Comparison of ENCODE assay signal across 8 cellular contexts in the genomic region with DNA sequence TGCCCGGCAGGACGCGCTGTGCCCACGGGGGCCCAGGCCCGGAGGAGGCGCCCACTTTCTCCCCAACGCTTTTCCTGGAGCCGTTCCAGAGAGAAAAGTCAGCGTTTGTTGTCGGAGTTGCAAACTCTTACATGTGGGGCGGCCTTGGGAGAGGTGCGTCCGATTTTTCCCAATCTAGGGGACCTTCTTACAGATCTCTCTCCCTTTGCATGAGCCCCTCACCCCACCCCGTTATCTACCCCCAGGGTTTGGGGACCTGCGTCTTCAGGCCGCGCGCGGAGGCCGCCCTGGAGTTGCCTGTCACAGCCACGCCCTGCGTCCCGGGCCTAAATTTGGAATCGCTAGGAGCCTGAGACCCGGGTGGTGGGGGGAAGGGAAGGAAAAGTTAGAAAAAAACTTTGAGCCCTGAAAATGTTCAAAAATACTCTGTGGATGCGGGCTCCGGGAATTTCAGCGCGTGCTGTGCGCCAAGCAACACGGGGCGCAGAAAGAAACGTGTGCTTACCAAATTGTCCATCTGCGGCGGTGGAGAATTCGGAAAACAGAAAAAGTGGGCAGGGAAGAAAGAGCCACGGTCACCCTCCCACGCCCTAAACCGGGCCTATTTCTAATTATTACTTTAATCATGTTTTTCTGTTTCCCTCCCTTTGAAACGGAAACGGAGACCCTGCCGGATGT. TPM values are rescaled to one million over a fixed set of nuclear protein-coding genes. Genes with fewer than 3 reads are reported as not detected.
DNase-seq lines count a peak whose midpoint lies in the region; ATAC-seq and TF ChIP-seq lines count a peak whose summit lies in the region.

No MANE protein-coding gene starts in this region.

- POLR2A ChIA-PET in A673 (lab: Charles Lee; ENCODE audit: low non-redundant PET) = no interaction called here
- POLR2A ChIA-PET in Panc1 (lab: Charles Lee) = no interaction called here

- BruUV-seq in A673 (replicated peaks; lab: Mats Ljungman, UMichigan) = TSS peak; percentile 60
- BruUV-seq in Panc1 (replicated peaks; lab: Mats Ljungman, UMichigan) = TSS peak; percentile 85

- ATAC-seq in GM21515 (IDR thresholded peaks at IDR 0.05; ENCODE audit: unreplicated experiment) (peak; percentile 7), Panc1 (peak; percentile 53; the same call in 1 of the 2 replicates), aorta (ENCODE audit: low FRiP score) (peak; percentile 63)

- DNase-seq in A673 (ENCODE audit: low spot score) (peak; percentile 74), Panc1 (ENCODE audit: low read depth, low spot score) (no peak), dorsolateral prefrontal cortex (no peak), aorta (peak; percentile 84 to 88), KG1 (lab: John Stamatoyannopoulos, UW) (no peak), retina (no peak)

- H3K36me3 ChIP-seq in A673 (ENCODE audit: insufficient read depth, low read length, poor library complexity, severe bottlenecking) (peaks cover 35% of the 10 kb centered on the region), Panc1 (ENCODE audit: control insufficient read depth, insufficient read depth, low read length) (no peaks in the 10 kb centered on the region), aorta (ENCODE audit: control insufficient read depth in 1 of 2, insufficient read depth in 2 of 2, low read length in 1 of 2) (no peaks in the 10 kb centered on the region)

- H3K27ac ChIP-seq in A673 (ENCODE audit: low read depth, low read length, poor library complexity, severe bottlenecking) (peak overlapping the region; percentile 97), Panc1 (ENCODE audit: low read length) (peak overlapping the region; percentile 57), dorsolateral prefrontal cortex (peak overlapping the region in 15 of 59 donors; percentile 5 to 72 (median 52)), aorta (ENCODE audit: low read depth in 1 of 2, low read length in 2 of 2) (peak overlapping the region in 1 of 2 donors; percentile 4)

- CTCF ChIA-PET in A673 (lab: Charles Lee) (no interaction called here), Panc1 (lab: Charles Lee) (no interaction called here)

- H3K9me3 ChIP-seq in A673 (ENCODE audit: low read depth, low read length, poor library complexity, severe bottlenecking) (no peaks in the 10 kb centered on the region), Panc1 (ENCODE audit: control insufficient read depth, insufficient read depth, low read depth, low read length) (no peaks in the 10 kb centered on the region), mononuclear cell (ENCODE audit: low read depth, low read length) (no peaks in the 10 kb centered on the region), aorta (ENCODE audit: control insufficient read depth, low read length) (no peaks in the 10 kb centered on the region)

- H3K4me3 ChIP-seq in A673 (ENCODE audit: low read depth, low read length, poor library complexity, severe bottlenecking) (peak overlapping the region; percentile 100), Panc1 (ENCODE audit: low read depth in 2 of 2, low read length in 2 of 2) (peak overlapping the region; percentile 56 to 67), dorsolateral prefrontal cortex (peak overlapping the region; percentile 20 to 80 (median 62)), mononuclear cell (ENCODE audit: low read length) (peak overlapping the region; percentile 85), aorta (ENCODE audit: low read length in 2 of 2) (peak overlapping the region; percentile 75 to 90)

- in situ Hi-C loops in Panc1 (cut with HindIII; ENCODE audit: low pct_unique_long_range_greater_than_20kb, low sequenced_read_pairs) = no loop called here

- intact Hi-C loops in A673 (cut with micrococcal nuclease; ENCODE audit: unreplicated experiment) (loop anchor here (2.0 to 5.0 kb wide), 2 partner anchors 15 to 39 kb away; no protein-coding TSS in a partner anchor), Panc1 (cut with micrococcal nuclease; ENCODE audit: unreplicated experiment) (no loop called here), dorsolateral prefrontal cortex (cut with DNase I) (no loop called here), aorta (cut with DNase I) (loop anchor here (5.0 to 10.0 kb wide), 2 partner anchors 77 to 1299 kb away; a partner anchor contains a TSS)

- no peak for TF ChIP-seq CTCF in A673 (conservative IDR thresholded peaks at IDR 0.05; ENCODE audit: low read depth, low read length)
- TF ChIP-seq CTCF in Panc1 (IDR thresholded peaks at IDR 0.05) = no peak
- TF ChIP-seq CTCF in dorsolateral prefrontal cortex (IDR thresholded peaks at IDR 0.05 in 54 of 56, conservative IDR thresholded peaks at IDR 0.05 in 2 of 56; ENCODE audit: low read depth in 1 of 56, partially characterized antibody in 56 of 56) = no peak

- 0% methylated on average over 40 to 42 of the region's 42 CpGs for WGBS in aorta, 2 donors

- H3K4me1 ChIP-seq in A673 (ENCODE audit: insufficient read depth, low read length, poor library complexity, severe bottlenecking) (peaks cover 34% of the 10 kb centered on the region), Panc1 (ENCODE audit: control insufficient read depth, insufficient read depth, low read length) (no peaks in the 10 kb centered on the region), mononuclear cell (ENCODE audit: insufficient read depth, low read length) (peaks cover 49% of the 10 kb centered on the region), aorta (ENCODE audit: control insufficient read depth in 1 of 2, insufficient read depth in 2 of 2, low read length in 2 of 2) (peaks cover 2 to 5% of the 10 kb centered on the region in 2 donors)

- no peaks in the 10 kb centered on the region for H3K27me3 ChIP-seq in A673 (replicated peaks; ENCODE audit: insufficient read depth, low read depth, low read length, poor library complexity)
- H3K27me3 ChIP-seq in Panc1 (ENCODE audit: control insufficient read depth, insufficient read depth, low read length) = no peaks in the 10 kb centered on the region
- H3K27me3 ChIP-seq in dorsolateral prefrontal cortex = peaks cover 0 to 73% (median 30%) of the 10 kb centered on the region in 45 donors
- no peaks in the 10 kb centered on the region for H3K27me3 ChIP-seq in mononuclear cell (ENCODE audit: insufficient read depth, low read length)
- no peaks in the 10 kb centered on the region for H3K27me3 ChIP-seq in aorta (ENCODE audit: control insufficient read depth in 1 of 2, insufficient read depth in 2 of 2, low read length in 1 of 2)

RNA-seq across cellular contexts. Expression of a gene that starts 0.6 kb away (rescaled TPM):
- 1,443 and 1,572 TPM in 2 replicates for total RNA-seq in A673 (2021)
- 67.6 TPM for total RNA-seq in Panc1 (2021; ENCODE audit: unreplicated experiment)
- 113 TPM for polyA plus RNA-seq in Panc1 (2012; ENCODE audit: insufficient read length)
- 100 to 1,000 TPM in 18 of 120 experiments, 10 to 100 TPM in 102; 27.0 to 172 (median 63.6) TPM for total RNA-seq in dorsolateral prefrontal cortex
- 184 TPM for total RNA-seq in mononuclear cell
- total RNA-seq in aorta = 100 to 1,000 TPM; 292 to 399 TPM
- 100 to 1,000 TPM; 416 TPM for polyA plus RNA-seq in aorta

Comparison
In these comparisons a context has a peak if more than half of its experiments do, and no peak if none do; other contexts are left out.
1. DNase-seq: peak in A673 (single experiment) and aorta (2 of 2); none in Panc1 (single experiment), dorsolateral prefrontal cortex (0 of 10), KG1 (single experiment) and retina (single experiment).
2. ATAC-seq: peak in every context shown above with its lines; median percentile 63 in aorta; 53 in Panc1; 7 in GM21515.
3. intact Hi-C loops: an anchor here in A673 (2.0 to 5.0 kb wide) and aorta (5.0 to 10.0 kb wide); none called in Panc1 and dorsolateral prefrontal cortex.
4. Peak in every context shown above with its lines, with median percentiles within 50 percentile points of each other: H3K4me3 ChIP-seq.